In the genomic region with DNA sequence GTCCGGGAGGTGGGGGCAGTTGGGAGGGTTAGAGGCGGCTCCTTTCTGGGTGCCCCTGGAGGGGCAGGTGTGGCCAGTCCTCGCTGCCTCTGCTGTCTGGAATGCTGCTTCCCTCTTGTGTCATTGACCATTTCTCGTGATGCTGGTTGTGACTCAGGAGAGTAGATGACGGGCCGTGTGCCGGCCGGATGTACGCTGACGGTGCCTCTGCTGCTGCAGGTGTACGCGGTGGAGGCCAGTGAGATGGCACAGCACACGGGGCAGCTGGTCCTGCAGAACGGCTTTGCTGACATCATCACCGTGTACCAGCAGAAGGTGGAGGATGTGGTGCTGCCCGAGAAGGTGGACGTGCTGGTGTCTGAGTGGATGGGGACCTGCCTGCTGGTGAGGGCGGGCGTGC, we compare ENCODE assay signal across 21 cellular contexts. TPM values are rescaled to one million over a fixed set of nuclear protein-coding genes. Genes with fewer than 3 reads are reported as not detected.
DNase-seq lines count a peak whose midpoint lies in the region; ATAC-seq and TF ChIP-seq lines count a peak whose summit lies in the region.
"Had no signal": no experiment of that assay in that cellular context is flagged by ENCODE, and none has a peak within 500 bp of the region (broad histone marks: within the 10 kb centered on the region; RNA-seq: fewer than 3 reads in every experiment).

No MANE protein-coding gene starts in this region.

- H3F3A ChIP-seq in GM23338 (replicated peaks; ENCODE audit: low read depth), result no peaks in the 10 kb centered on the region

- no peaks in the 10 kb centered on the region for H3K27me3 ChIP-seq in GM23338 (ENCODE audit: insufficient read depth)
- no peaks in the 10 kb centered on the region for H3K27me3 ChIP-seq in heart left ventricle
- H3K27me3 ChIP-seq: BLaER1 had no signal

- H3K4me3 ChIP-seq in GM23338, result no peak overlapping the region
- no peak overlapping the region for H3K4me3 ChIP-seq in heart left ventricle
- H3K4me3 ChIP-seq: BLaER1, GM12878 had no signal

- peaks cover 89% of the 10 kb centered on the region for H3K36me3 Mint-ChIP-seq in activated CD4-positive, alpha-beta T cell treated with anti-CD3 and anti-CD28 coated beads, Interleukin-2, amount 10 ng/mL, durations not matched to agents 24 days and 14 days (ENCODE audit: low read depth)
- peaks cover 78% of the 10 kb centered on the region for H3K36me3 Mint-ChIP-seq in GM23338 (ENCODE audit: low read depth)
- H3K36me3 Mint-ChIP-seq in neural crest cell (ENCODE audit: low read depth), result peaks cover 54% of the 10 kb centered on the region
- H3K36me3 Mint-ChIP-seq in stimulated activated effector memory CD8-positive, alpha-beta T cell treated with anti-CD3 and anti-CD28 coated beads, Interleukin-12 subunit alpha, Interleukin-12 subunit beta, amount 100 ng/mL, for 72 hours, result peaks cover 100% of the 10 kb centered on the region

- no peaks in the 10 kb centered on the region for H3K27me3 Mint-ChIP-seq in activated CD4-positive, alpha-beta T cell treated with anti-CD3 and anti-CD28 coated beads, Interleukin-2, amount 10 ng/mL, durations not matched to agents 24 days and 14 days
- H3K27me3 Mint-ChIP-seq in GM23338 (ENCODE audit: insufficient read depth, low read depth, poor library complexity) (peaks cover 8% of the 10 kb centered on the region), neural crest cell (ENCODE audit: low read depth) (no peaks in the 10 kb centered on the region)
- H3K27me3 Mint-ChIP-seq: CD8-positive, alpha-beta memory T cell had no signal

- no peaks in the 10 kb centered on the region for H3K4me1 Mint-ChIP-seq in activated CD4-positive, alpha-beta T cell treated with anti-CD3 and anti-CD28 coated beads, Interleukin-2, amount 10 ng/mL, durations not matched to agents 24 days and 14 days
- H3K4me1 Mint-ChIP-seq in GM23338, result no peaks in the 10 kb centered on the region
- peaks cover 4% of the 10 kb centered on the region for H3K4me1 Mint-ChIP-seq in neural crest cell
- peaks cover 41% of the 10 kb centered on the region for H3K4me1 Mint-ChIP-seq in stimulated activated effector memory CD8-positive, alpha-beta T cell treated with anti-CD3 and anti-CD28 coated beads, Interleukin-12 subunit alpha, Interleukin-12 subunit beta, amount 100 ng/mL, for 72 hours
- H3K4me1 Mint-ChIP-seq: CD14-positive monocyte, H9 had no signal

- H3K4me1 ChIP-seq in GM23338 (ENCODE audit: insufficient read depth) (no peaks in the 10 kb centered on the region), heart left ventricle (peaks cover 0 to 14% (median 0%) of the 10 kb centered on the region in 12 donors)
- H3K4me1 ChIP-seq: BLaER1 had no signal

- peaks cover 0 to 5% (median 0%) of the 10 kb centered on the region in 12 donors for H3K9me3 ChIP-seq in heart left ventricle

- no peak overlapping the region for H3K4me2 ChIP-seq in GM23338
- H3K4me2 ChIP-seq: BLaER1 had no signal

- H3K9me3 Mint-ChIP-seq in activated CD4-positive, alpha-beta T cell treated with anti-CD3 and anti-CD28 coated beads, Interleukin-2, amount 10 ng/mL, durations not matched to agents 24 days and 14 days, result peaks cover 10% of the 10 kb centered on the region
- no peaks in the 10 kb centered on the region for H3K9me3 Mint-ChIP-seq in GM23338
- peaks cover 8% of the 10 kb centered on the region for H3K9me3 Mint-ChIP-seq in neural crest cell
- no peaks in the 10 kb centered on the region for H3K9me3 Mint-ChIP-seq in stimulated activated effector memory CD8-positive, alpha-beta T cell treated with anti-CD3 and anti-CD28 coated beads, Interleukin-12 subunit alpha, Interleukin-12 subunit beta, amount 100 ng/mL, for 72 hours

- H3K27ac Mint-ChIP-seq in activated CD4-positive, alpha-beta T cell treated with anti-CD3 and anti-CD28 coated beads, Interleukin-2, amount 10 ng/mL, durations not matched to agents 24 days and 14 days, result no peak overlapping the region
- H3K27ac Mint-ChIP-seq in GM23338, result peak overlapping the region; percentile 62; the same call in 1 of the 2 replicates
- H3K27ac Mint-ChIP-seq in neural crest cell (ENCODE audit: unreplicated experiment), result peak overlapping the region; percentile 19
- peak overlapping the region; percentile 63 for H3K27ac Mint-ChIP-seq in stimulated activated effector memory CD8-positive, alpha-beta T cell treated with anti-CD3 and anti-CD28 coated beads, Interleukin-12 subunit alpha, Interleukin-12 subunit beta, amount 100 ng/mL, for 72 hours

- peak; percentile 45 for DNase-seq in activated CD4-positive, alpha-beta T cell treated with anti-CD3 and anti-CD28 coated beads, Interleukin-2, amount 10 ng/mL, durations not matched to agents 24 days and 14 days
- DNase-seq in activated CD4-positive, alpha-beta T cell treated with anti-CD3 and anti-CD28 coated beads, Interleukin-2, amount 50 U/mL, for 48 hours, result no peak
- DNase-seq in GM23338 (ENCODE audit: low spot score), result no peak
- DNase-seq in neural crest cell (ENCODE audit: low read depth, low spot score), result no peak
- no peak for DNase-seq in stimulated activated effector memory CD8-positive, alpha-beta T cell treated with anti-CD3 and anti-CD28 coated beads, Interleukin-12 subunit alpha, Interleukin-12 subunit beta, amount 100 ng/mL, for 72 hours (ENCODE audit: low spot score in 2 of 2)
- DNase-seq in heart left ventricle, result no peak
- no peak for DNase-seq in NCI-H1436 (lab: John Stamatoyannopoulos, UW)
- DNase-seq: CD8-positive, alpha-beta memory T cell; COR-L47; DMS 273 treated with DMSO at 0.1 percent for 48 hours; DMS53; DND-41; EL; H9 had no signal

- TF ChIP-seq CTCF in GM23338 (conservative IDR thresholded peaks at IDR 0.05; ENCODE audit: low read depth in 2 of 2) (no peak), neural crest cell (conservative IDR thresholded peaks at IDR 0.05) (no peak), heart left ventricle (IDR thresholded peaks at IDR 0.05) (no peak)

- no peak for TF ChIP-seq POLR2A in heart left ventricle (IDR thresholded peaks at IDR 0.05)

- intact Hi-C loops in activated CD4-positive, alpha-beta T cell treated with anti-CD3 and anti-CD28 coated beads, Interleukin-2, amount 10 ng/mL, durations not matched to agents 24 days and 14 days (cut with micrococcal nuclease), result no loop called here
- intact Hi-C loops in heart left ventricle (cut with DNase I), result no loop called here

- H3K9me2 ChIP-seq in GM23338 (ENCODE audit: insufficient read depth), result 0 out of 2 replicates have a peak, but pooled peaks cover 6% of the 10 kb centered on the region

- H2AFZ ChIP-seq in GM23338, result no peak overlapping the region

- no peak overlapping the region for H3K4me3 Mint-ChIP-seq in activated CD4-positive, alpha-beta T cell treated with anti-CD3 and anti-CD28 coated beads, Interleukin-2, amount 10 ng/mL, durations not matched to agents 24 days and 14 days
- H3K4me3 Mint-ChIP-seq in GM23338 (no peak overlapping the region), neural crest cell (no peak overlapping the region)
- no peak overlapping the region for H3K4me3 Mint-ChIP-seq in stimulated activated effector memory CD8-positive, alpha-beta T cell treated with anti-CD3 and anti-CD28 coated beads, Interleukin-12 subunit alpha, Interleukin-12 subunit beta, amount 100 ng/mL, for 72 hours
- H3K4me3 Mint-ChIP-seq: CD14-positive monocyte; CD8-positive, alpha-beta memory T cell; H9 had no signal

- H3K27ac ChIP-seq in GM23338 (ENCODE audit: low read depth) (no peak overlapping the region), heart left ventricle (no peak overlapping the region)
- H3K27ac ChIP-seq: 22Rv1, BLaER1 had no signal

- 95% methylated on average over 14 to 19 of the region's 19 CpGs for WGBS in heart left ventricle, 4 donors

- peaks cover 11% of the 10 kb centered on the region for H4K20me1 ChIP-seq in GM23338 (replicated peaks; ENCODE audit: insufficient read depth)

- H3K36me3 ChIP-seq in GM23338 (ENCODE audit: insufficient read depth), result peaks cover 24% of the 10 kb centered on the region
- peaks cover 0 to 100% (median 98%) of the 10 kb centered on the region in 9 donors for H3K36me3 ChIP-seq in heart left ventricle

- no peaks in the 10 kb centered on the region; the same call in 1 of the 2 replicates for H3K79me2 ChIP-seq in GM23338 (replicated peaks; ENCODE audit: insufficient read depth)

- no peak for ATAC-seq in GM23338
- ATAC-seq in stimulated activated effector memory CD8-positive, alpha-beta T cell treated with anti-CD3 and anti-CD28 coated beads, Interleukin-12 subunit alpha, Interleukin-12 subunit beta, amount 100 ng/mL, for 72 hours, result no peak
- ATAC-seq in heart left ventricle, result no peak
- ATAC-seq: GM12878 had no signal

TF ChIP-seq in GM23338, 12 proteins besides CTCF, POLR2A, EP300 and RAD21 (continues in another document):
- TF ChIP-seq EZH2 (IDR thresholded peaks at IDR 0.05; ENCODE audit: low read depth, unreplicated experiment), result no peak
- no peak for TF ChIP-seq STAT1 (IDR thresholded peaks at IDR 0.05; ENCODE audit: unreplicated experiment)

RNA-seq across cellular contexts. Expression of a gene that starts 13.9 kb away (rescaled TPM):
- 56.7 and 59.4 TPM in 2 replicates for total RNA-seq in activated CD4-positive, alpha-beta T cell treated with anti-CD3 and anti-CD28 coated beads, Interleukin-2, amount 10 ng/mL, durations not matched to agents 24 days and 14 days
- total RNA-seq in GM23338 (2014; rRNA removed; shearing (Covaris generic)), result 56.9 and 65.1 TPM in 2 replicates
- polyA plus RNA-seq in GM23338 (2016; fragmentation: Nextera tagmentation; extraction: Ambion mirVana) (43.2 and 51.9 TPM in 2 replicates), heart left ventricle (10 to 100 TPM; 27.3 to 53.1 TPM)
- total RNA-seq in neural crest cell (100 and 109 TPM in 2 replicates), heart left ventricle (10 to 100 TPM; 35.1 to 74.8 (median 56.4) TPM)

RNA-seq across cellular contexts. Expression of a gene that starts 44.5 kb away (rescaled TPM):
- not detected in 2 replicates for total RNA-seq in activated CD4-positive, alpha-beta T cell treated with anti-CD3 and anti-CD28 coated beads, Interleukin-2, amount 10 ng/mL, durations not matched to agents 24 days and 14 days
- 0.23 and 1.5 TPM in 2 replicates for total RNA-seq in GM23338 (2014; rRNA removed; shearing (Covaris generic))
- polyA plus RNA-seq in GM23338 (2016; fragmentation: Nextera tagmentation; extraction: Ambion mirVana), result 0.96 and 0.97 TPM in 2 replicates
- 29.9 and 37.3 TPM in 2 replicates for total RNA-seq in neural crest cell
- 10 to 100 TPM in 2 of 9 donors, 1 to 10 TPM in 5, under 1 TPM in 2; 0.49 to 36.3 (median 3.3) TPM for total RNA-seq in heart left ventricle
- 1 to 10 TPM; 2.8 to 6.4 TPM for polyA plus RNA-seq in heart left ventricle
- total RNA-seq: A673, G401 had no signal
- polyA plus RNA-seq: AG04450 had no signal
